8 cellular contexts compared by ENCODE assay signal in the genomic region with DNA sequence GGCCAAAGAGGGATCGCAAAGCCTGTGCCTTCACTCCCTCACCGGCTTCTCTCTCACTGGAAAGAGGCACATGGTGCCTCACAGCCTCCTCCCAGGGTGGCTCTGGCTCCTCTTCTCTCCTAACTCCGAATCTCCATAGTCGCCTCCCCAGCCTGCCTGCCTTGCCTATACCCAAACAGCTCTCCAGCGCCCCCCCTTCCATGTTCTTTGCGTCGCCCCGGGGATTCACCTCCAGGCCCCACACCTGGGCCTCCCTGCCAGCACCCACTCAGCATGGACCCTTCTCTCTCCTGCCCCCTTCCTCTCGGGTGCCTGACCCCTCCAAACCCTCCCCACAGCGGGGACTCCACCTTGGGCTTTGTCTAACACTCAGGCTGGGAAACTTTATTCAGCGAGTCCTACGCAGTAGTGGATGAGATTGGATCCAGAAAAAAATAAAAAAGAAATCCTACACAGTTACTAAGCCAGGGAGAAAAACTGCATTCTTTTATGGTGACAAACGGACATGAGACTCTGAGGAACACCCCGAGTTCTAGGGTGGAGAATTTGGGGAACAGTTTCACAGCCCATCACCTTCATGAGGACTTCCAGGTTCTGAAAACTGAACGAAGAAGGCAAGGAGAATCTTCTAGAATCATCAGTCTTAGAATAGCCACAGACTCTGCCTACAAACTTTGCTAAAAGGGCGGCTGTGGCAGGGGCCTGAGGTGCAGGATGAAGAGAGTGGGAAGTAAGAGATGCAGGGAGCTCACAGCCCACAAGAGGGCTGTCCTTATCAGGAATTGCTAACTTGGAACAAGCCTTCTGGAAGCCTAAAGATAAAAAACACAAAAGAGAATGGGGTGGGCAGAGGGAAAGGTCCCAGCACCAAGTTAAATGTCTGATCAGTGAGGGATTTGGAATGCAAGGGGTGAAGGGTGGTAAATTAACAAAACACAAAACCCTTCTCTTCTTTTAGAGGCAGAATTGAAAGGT. TPM values are rescaled to one million over a fixed set of nuclear protein-coding genes. Genes with fewer than 3 reads are reported as not detected.
DNase-seq lines count a peak whose midpoint lies in the region; ATAC-seq and TF ChIP-seq lines count a peak whose summit lies in the region.

No MANE protein-coding gene starts in this region.

- no peak for TF ChIP-seq EP300 in neural cell (conservative IDR thresholded peaks at IDR 0.05; ENCODE audit: poor library complexity, severe bottlenecking)

- H3K9me2 ChIP-seq in neural cell (ENCODE audit: insufficient read depth, low read length) = no peaks in the 10 kb centered on the region

- H3K27me3 Mint-ChIP-seq in activated CD4-positive, alpha-beta T cell treated with anti-CD3 and anti-CD28 coated beads, Interleukin-2, amount 10 ng/mL, durations not matched to agents 24 days and 14 days = no peaks in the 10 kb centered on the region

- TF ChIP-seq CTCF in LNCaP clone FGC (IDR thresholded peaks at IDR 0.05; ENCODE audit: control insufficient read depth, extremely low read depth, insufficient read depth) = peak; percentile 19; the same call in 1 of the 2 replicates
- TF ChIP-seq CTCF in neural cell (IDR thresholded peaks at IDR 0.05; ENCODE audit: poor library complexity, severe bottlenecking) = peak; percentile 64

- H3K9ac ChIP-seq in BLaER1 treated with 17β-estradiol and CSF1 and Interleukin-3, amounts not matched to agents 10 nM and 100 nM = peak overlapping the region in 9 of 11 experiments; percentile 15 to 55 (median 44); a peak in 17 of 22 replicates
- no peak overlapping the region for H3K9ac ChIP-seq in neural cell (ENCODE audit: low read length)

- H3F3A ChIP-seq in neural cell (ENCODE audit: insufficient read depth, low read length, poor library complexity, severe bottlenecking) = no peaks in the 10 kb centered on the region

- no peak overlapping the region for H3K4me3 ChIP-seq in BLaER1 treated with 17β-estradiol and CSF1 and Interleukin-3, amounts not matched to agents 10 nM and 100 nM
- H3K4me3 ChIP-seq in LNCaP clone FGC (ENCODE audit: low read depth, low read length) (no peak overlapping the region), neural cell (ENCODE audit: low read length) (no peak overlapping the region)

- H3K4me1 Mint-ChIP-seq in activated CD4-positive, alpha-beta T cell treated with anti-CD3 and anti-CD28 coated beads, Interleukin-2, amount 10 ng/mL, durations not matched to agents 24 days and 14 days = peaks cover 18% of the 10 kb centered on the region

- DNase-seq in LNCaP clone FGC (ENCODE audit: low read depth) = no peak
- no peak for DNase-seq in NCI-H748 treated with DMSO at 0.1 percent for 48 hours (lab: John Stamatoyannopoulos, UW)
- DNase-seq in activated CD4-positive, alpha-beta T cell treated with anti-CD3 and anti-CD28 coated beads, Interleukin-2, amount 10 ng/mL, durations not matched to agents 24 days and 14 days = no peak
- DNase-seq in activated naive CD4-positive, alpha-beta T cell treated with anti-CD3 and anti-CD28 coated beads, Interleukin-2, amount 50 U/mL, for 72 hours (ENCODE audit: low spot score in 2 of 2) = no peak

- H3K79me2 ChIP-seq in neural cell (replicated peaks; ENCODE audit: insufficient read depth, low read length) = no peaks in the 10 kb centered on the region

- no peak overlapping the region for H2AFZ ChIP-seq in neural cell (ENCODE audit: low read depth, low read length)

- no peak overlapping the region for H3K27ac Mint-ChIP-seq in activated CD4-positive, alpha-beta T cell treated with anti-CD3 and anti-CD28 coated beads, Interleukin-2, amount 10 ng/mL, durations not matched to agents 24 days and 14 days
- H3K27ac Mint-ChIP-seq in activated naive CD4-positive, alpha-beta T cell treated with anti-CD3 and anti-CD28 coated beads, Interleukin-2, amount 50 U/mL, for 72 hours = peak overlapping the region in 1 of 2 donors; percentile 10

- H3K36me3 Mint-ChIP-seq in activated CD4-positive, alpha-beta T cell treated with anti-CD3 and anti-CD28 coated beads, Interleukin-2, amount 10 ng/mL, durations not matched to agents 24 days and 14 days (ENCODE audit: low read depth) = peaks cover 4% of the 10 kb centered on the region
- H3K36me3 Mint-ChIP-seq in activated naive CD4-positive, alpha-beta T cell treated with anti-CD3 and anti-CD28 coated beads, Interleukin-2, amount 50 U/mL, for 72 hours = no peaks in the 10 kb centered on the region

- H3K4me3 Mint-ChIP-seq in activated CD4-positive, alpha-beta T cell treated with anti-CD3 and anti-CD28 coated beads, Interleukin-2, amount 10 ng/mL, durations not matched to agents 24 days and 14 days = no peak overlapping the region

- TF ChIP-seq RAD21 in neural cell (conservative IDR thresholded peaks at IDR 0.05) = peak; percentile 56

- H3K4me2 ChIP-seq in BLaER1 treated with 17β-estradiol and CSF1 and Interleukin-3, amounts not matched to agents 10 nM and 100 nM = peak overlapping the region; percentile 90 to 100 (median 97)
- no peak overlapping the region for H3K4me2 ChIP-seq in neural cell (ENCODE audit: low read length)

- no peaks in the 10 kb centered on the region for H3K9me3 ChIP-seq in BLaER1 treated with 17β-estradiol and CSF1 and Interleukin-3, amounts not matched to agents 10 nM and 100 nM (replicated peaks in 1 of 11)
- H3K9me3 ChIP-seq in neural cell (ENCODE audit: low read length) = no peaks in the 10 kb centered on the region

- intact Hi-C loops in activated CD4-positive, alpha-beta T cell treated with anti-CD3 and anti-CD28 coated beads, Interleukin-2, amount 10 ng/mL, durations not matched to agents 24 days and 14 days (cut with micrococcal nuclease) = no loop called here

- peaks cover 0 to 51% (median 16%) of the 10 kb centered on the region in 11 experiments; a peak in 11 of 22 replicates for H4K20me1 ChIP-seq in BLaER1 treated with 17β-estradiol and CSF1 and Interleukin-3, amounts not matched to agents 10 nM and 100 nM
- no peaks in the 10 kb centered on the region for H4K20me1 ChIP-seq in neural cell (ENCODE audit: insufficient read depth)

- H3K27me3 ChIP-seq in BLaER1 treated with 17β-estradiol and CSF1 and Interleukin-3, amounts not matched to agents 10 nM and 100 nM = no peaks in the 10 kb centered on the region
- H3K27me3 ChIP-seq in neural cell (ENCODE audit: insufficient read depth, low read depth, low read length) = no peaks in the 10 kb centered on the region

- no peaks in the 10 kb centered on the region for H3K9me3 Mint-ChIP-seq in activated CD4-positive, alpha-beta T cell treated with anti-CD3 and anti-CD28 coated beads, Interleukin-2, amount 10 ng/mL, durations not matched to agents 24 days and 14 days
- no peaks in the 10 kb centered on the region for H3K9me3 Mint-ChIP-seq in activated naive CD4-positive, alpha-beta T cell treated with anti-CD3 and anti-CD28 coated beads, Interleukin-2, amount 50 U/mL, for 72 hours

- peak overlapping the region in 9 of 11 experiments; percentile 21 to 91 (median 45); a peak in 16 of 22 replicates for H3K27ac ChIP-seq in BLaER1 treated with 17β-estradiol and CSF1 and Interleukin-3, amounts not matched to agents 10 nM and 100 nM
- H3K27ac ChIP-seq in cingulate gyrus (ENCODE audit: low read depth, low read length) (peak overlapping the region; percentile 39), neural cell (ENCODE audit: low read length) (no peak overlapping the region)

- peaks cover 82 to 98% (median 98%) of the 10 kb centered on the region in 10 experiments for H3K4me1 ChIP-seq in BLaER1 treated with 17β-estradiol and CSF1 and Interleukin-3, amounts not matched to agents 10 nM and 100 nM

- no peak for ATAC-seq in GM18520 (IDR thresholded peaks at IDR 0.05; ENCODE audit: unreplicated experiment)
- no peak for ATAC-seq in activated naive CD4-positive, alpha-beta T cell treated with anti-CD3 and anti-CD28 coated beads, Interleukin-2, amount 50 U/mL, for 72 hours

- peaks cover 20 to 39% (median 29%) of the 10 kb centered on the region in 11 experiments for H3K36me3 ChIP-seq in BLaER1 treated with 17β-estradiol and CSF1 and Interleukin-3, amounts not matched to agents 10 nM and 100 nM
- no peaks in the 10 kb centered on the region for H3K36me3 ChIP-seq in neural cell (ENCODE audit: insufficient read depth, low read length)

TF ChIP-seq in neural cell, 6 proteins besides CTCF, POLR2A, EP300 and RAD21 (continues in another document):
- TF ChIP-seq POLR2AphosphoS5 (IDR thresholded peaks at IDR 0.05) (no peak), TAF1 (IDR thresholded peaks at IDR 0.05; ENCODE audit: low read depth) (no peak), MXI1 (conservative IDR thresholded peaks at IDR 0.05; ENCODE audit: poor library complexity, severe bottlenecking) (no peak), SMC3 (conservative IDR thresholded peaks at IDR 0.05; ENCODE audit: poor library complexity) (peak; percentile 49)

RNA-seq across cellular contexts. Expression of a gene that starts 5.3 kb away (rescaled TPM):
- 28.3 and 29.7 TPM in 2 replicates for polyA plus RNA-seq in neural cell
- 36.8 and 44.8 TPM in 2 replicates for polyA minus RNA-seq in neural cell
- total RNA-seq in activated CD4-positive, alpha-beta T cell treated with anti-CD3 and anti-CD28 coated beads, Interleukin-2, amount 10 ng/mL, durations not matched to agents 24 days and 14 days = 31.0 and 40.1 TPM in 2 replicates
- total RNA-seq in activated naive CD4-positive, alpha-beta T cell treated with anti-CD3 and anti-CD28 coated beads, Interleukin-2, amount 50 U/mL, for 72 hours = 10 to 100 TPM; 16.8 to 17.5 TPM

RNA-seq across cellular contexts. Expression of a gene that starts 35.3 kb away (rescaled TPM):
- polyA plus RNA-seq in neural cell = 33.7 and 37.9 TPM in 2 replicates
- polyA minus RNA-seq in neural cell = 36.3 and 38.9 TPM in 2 replicates
- total RNA-seq in activated CD4-positive, alpha-beta T cell treated with anti-CD3 and anti-CD28 coated beads, Interleukin-2, amount 10 ng/mL, durations not matched to agents 24 days and 14 days = 48.0 and 48.6 TPM in 2 replicates
- 10 to 100 TPM; 41.4 to 42.7 TPM for total RNA-seq in activated naive CD4-positive, alpha-beta T cell treated with anti-CD3 and anti-CD28 coated beads, Interleukin-2, amount 50 U/mL, for 72 hours
